ENCODE assay signal across 2 cellular contexts in genomic region chr5:37206733-37207132, GRCh38.
TF ChIP-seq lines count a peak whose summit lies in the region.

No MANE protein-coding gene starts in this region.

TF ChIP-seq in IMR-90, 13 proteins besides CTCF, POLR2A, EP300 and RAD21:
- no peak for TF ChIP-seq RFX5 (IDR thresholded peaks at IDR 0.05; ENCODE audit: low read depth, low read length)
- TF ChIP-seq CEBPB (IDR thresholded peaks at IDR 0.05; ENCODE audit: low read depth, low read length) = peak; percentile 58
- no peak for TF ChIP-seq FOS (IDR thresholded peaks at IDR 0.05; ENCODE audit: low read depth, low read length)
- no peak for TF ChIP-seq RCOR1 (IDR thresholded peaks at IDR 0.05; ENCODE audit: insufficient replicate concordance, low read length)
- no peak for TF ChIP-seq NFE2L2 (IDR thresholded peaks at IDR 0.05; ENCODE audit: low read depth, low read length)

TF ChIP-seq in K562, 482 proteins besides CTCF, POLR2A, EP300 and RAD21:
- no peak for TF ChIP-seq ZKSCAN3 (CRISPR knock-in tag; IDR thresholded peaks at IDR 0.05)
- TF ChIP-seq ZNF785 (CRISPR knock-in tag; IDR thresholded peaks at IDR 0.05) = no peak
- TF ChIP-seq CEBPB (tag; IDR thresholded peaks at IDR 0.05) = peak; percentile 64
- TF ChIP-seq ZBTB1 (CRISPR knock-in tag; IDR thresholded peaks at IDR 0.05; ENCODE audit: borderline replicate concordance, low read depth) = no peak
- TF ChIP-seq CEBPG (CRISPR knock-in tag; IDR thresholded peaks at IDR 0.05) = no peak
- peak; percentile 27 to 51; a peak in 1 of 4 replicates for TF ChIP-seq CEBPG (tag; conservative IDR thresholded peaks at IDR 0.05 in 1 of 2, IDR thresholded peaks at IDR 0.05 in 1 of 2)
- no peak for TF ChIP-seq NR4A1 (CRISPR knock-in tag; IDR thresholded peaks at IDR 0.05)
- no peak for TF ChIP-seq NR4A1 (tag; IDR thresholded peaks at IDR 0.05)
